Comparison of ENCODE assay signal across 20 cellular contexts in the genomic region with DNA sequence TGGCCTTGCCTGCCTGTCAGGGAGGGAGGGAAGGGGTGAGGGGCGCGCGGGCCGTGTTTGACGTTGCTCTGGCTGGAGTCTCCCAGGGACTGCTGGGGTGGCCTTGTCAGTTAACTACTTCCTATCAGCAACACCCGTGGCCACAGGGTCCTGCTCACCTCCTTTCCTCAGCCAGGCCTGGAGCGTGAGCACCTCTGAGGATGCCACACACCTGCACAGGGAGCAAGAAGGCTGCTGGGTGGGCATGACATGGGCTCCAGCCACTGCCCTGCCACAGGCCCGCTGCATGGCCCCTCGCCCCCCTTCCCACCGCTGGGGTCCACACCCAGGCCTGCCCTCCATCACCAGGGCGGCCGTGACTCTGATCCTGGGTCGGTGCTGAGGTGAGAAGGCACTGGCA.
DNase-seq lines count a peak whose midpoint lies in the region; ATAC-seq, FAIRE-seq and TF ChIP-seq lines count a peak whose summit lies in the region.
"Had no signal": no experiment of that assay in that cellular context is flagged by ENCODE, and none has a peak within 500 bp of the region (broad histone marks: within the 10 kb centered on the region; RNA-seq: fewer than 3 reads in every experiment).

No MANE protein-coding gene starts in this region.

- H3K27me3 Mint-ChIP-seq in central memory CD8-positive, alpha-beta T cell: no peaks in the 10 kb centered on the region
- H3K27me3 Mint-ChIP-seq: activated B cell treated with CpG ODN at 0.5 μM for 24 hours; activated T-helper 17 cell treated with anti-CD3 and anti-CD28 coated beads, Interleukin-2, amount 50 U/mL, for 72 hours had no signal

- peaks cover 20% of the 10 kb centered on the region for H3K9me3 ChIP-seq in left ventricle myocardium inferior (replicated peaks)
- no peaks in the 10 kb centered on the region for H3K9me3 ChIP-seq in IMR-90 (ENCODE audit: control insufficient read depth, insufficient read depth, low read length)
- no peaks in the 10 kb centered on the region for H3K9me3 ChIP-seq in smooth muscle cell (replicated peaks; ENCODE audit: low read depth)
- H3K9me3 ChIP-seq: breast epithelium, upper lobe of right lung had no signal

- H2AK9ac ChIP-seq in IMR-90 (replicated peaks; ENCODE audit: low read depth, low read length, poor library complexity): no peak overlapping the region

- intact Hi-C loops in Right ventricle myocardium inferior (cut with DNase I) (no loop called here), left ventricle myocardium inferior (cut with micrococcal nuclease) (no loop called here), IMR-90 (cut with micrococcal nuclease) (no loop called here)

- H3K9me1 ChIP-seq in IMR-90 (ENCODE audit: insufficient read depth, low read length): peaks cover 16% of the 10 kb centered on the region

- no peak overlapping the region for H3K23ac ChIP-seq in IMR-90 (ENCODE audit: low read depth, low read length)

- H3K4me1 Mint-ChIP-seq in central memory CD8-positive, alpha-beta T cell: peaks cover 41% of the 10 kb centered on the region
- H3K4me1 Mint-ChIP-seq: activated B cell treated with CpG ODN at 0.5 μM for 24 hours; activated T-helper 17 cell treated with anti-CD3 and anti-CD28 coated beads, Interleukin-2, amount 50 U/mL, for 72 hours had no signal

- H4K91ac ChIP-seq in IMR-90 (ENCODE audit: insufficient read depth, low read depth, low read length): peak overlapping the region; percentile 41; the same call in 1 of the 2 replicates

- no peak overlapping the region for H3K56ac ChIP-seq in IMR-90 (ENCODE audit: extremely low read depth, insufficient read depth, low read length)

- no peak for TF ChIP-seq CTCF in left ventricle myocardium inferior (IDR thresholded peaks at IDR 0.05; ENCODE audit: borderline replicate concordance)
- no peak for TF ChIP-seq CTCF in IMR-90 (conservative IDR thresholded peaks at IDR 0.05; ENCODE audit: low read depth, low read length)
- no peak for TF ChIP-seq CTCF in smooth muscle cell (IDR thresholded peaks at IDR 0.05; ENCODE audit: borderline replicate concordance, insufficient read depth, poor library complexity, severe bottlenecking)
- TF ChIP-seq CTCF in GM10248 (IDR thresholded peaks at IDR 0.05; ENCODE audit: control extremely low read depth, extremely low read depth, low read depth, missing control alignments): no peak

- H2BK15ac ChIP-seq in IMR-90 (ENCODE audit: low read depth, low read length): no peak overlapping the region; the same call in 2 of the 3 replicates

- H3K36me3 Mint-ChIP-seq in central memory CD8-positive, alpha-beta T cell (ENCODE audit: insufficient read depth): peaks cover 13% of the 10 kb centered on the region

- H2AK5ac ChIP-seq in IMR-90 (ENCODE audit: low read depth, low read length): peak overlapping the region; percentile 72; the same call in 1 of the 2 replicates

- no peak for FAIRE-seq in GM19239 (lab: Jason Lieb, UNC)
- FAIRE-seq: GM12892 had no signal

- H3K4me2 ChIP-seq in IMR-90 (ENCODE audit: low read depth, low read length): no peak overlapping the region
- H3K4me2 ChIP-seq in smooth muscle cell: peak overlapping the region; percentile 59

- in situ Hi-C loops in IMR-90 (cut with MboI; ENCODE audit: low sequenced_read_pairs): no loop called here

- H2BK5ac ChIP-seq in IMR-90 (ENCODE audit: low read depth, low read length, poor library complexity, severe bottlenecking): peak overlapping the region; percentile 62

- no peak overlapping the region for H4K5ac ChIP-seq in IMR-90 (ENCODE audit: low read depth, low read length)

- H2BK20ac ChIP-seq in IMR-90 (ENCODE audit: low read depth, low read length): peak overlapping the region; percentile 21

- peak overlapping the region; percentile 42 for H3K27ac Mint-ChIP-seq in central memory CD8-positive, alpha-beta T cell (ENCODE audit: low read depth)
- H3K27ac Mint-ChIP-seq: activated B cell treated with CpG ODN at 0.5 μM for 24 hours; activated T-helper 17 cell treated with anti-CD3 and anti-CD28 coated beads, Interleukin-2, amount 50 U/mL, for 72 hours had no signal

- no peak for ATAC-seq in Right ventricle myocardium inferior
- ATAC-seq in IMR-90 (ENCODE audit: low read depth): no peak
- no peak for ATAC-seq in central memory CD8-positive, alpha-beta T cell (replicated peaks; ENCODE audit: extremely low read depth, poor library complexity, severe bottlenecking)
- ATAC-seq: activated T-helper 17 cell treated with anti-CD3 and anti-CD28 coated beads, Interleukin-2, amount 50 U/mL, for 72 hours; CD8-positive, alpha-beta T cell; upper lobe of right lung had no signal

- no peaks in the 10 kb centered on the region for H3K79me2 ChIP-seq in smooth muscle cell (ENCODE audit: low read depth)

- H2AFZ ChIP-seq in IMR-90 (replicated peaks; ENCODE audit: low read length, poor library complexity): peak overlapping the region; percentile 39
- H2AFZ ChIP-seq in smooth muscle cell (ENCODE audit: low read depth): no peak overlapping the region

- peaks cover 11% of the 10 kb centered on the region for H4K20me1 ChIP-seq in IMR-90 (ENCODE audit: insufficient read depth, low read length)
- peaks cover 44% of the 10 kb centered on the region for H4K20me1 ChIP-seq in smooth muscle cell (ENCODE audit: low read depth)

- H3K9ac ChIP-seq in IMR-90 (ENCODE audit: low read depth, low read length) (no peak overlapping the region), smooth muscle cell (ENCODE audit: low read depth) (no peak overlapping the region)

- H3K27ac ChIP-seq in left ventricle myocardium inferior (replicated peaks) (no peak overlapping the region), IMR-90 (ENCODE audit: insufficient read depth, low read length) (no peak overlapping the region; the same call in 1 of the 2 replicates), smooth muscle cell (ENCODE audit: low read depth) (no peak overlapping the region)
- H3K27ac ChIP-seq: breast epithelium, upper lobe of right lung had no signal

- dilution Hi-C loops in IMR-90 (cut with HindIII; ENCODE audit: low sequenced_read_pairs, unreplicated experiment): no loop called here

- peaks cover 17% of the 10 kb centered on the region for H3K4me1 ChIP-seq in left ventricle myocardium inferior
- H3K4me1 ChIP-seq in IMR-90 (ENCODE audit: control insufficient read depth, insufficient read depth, low read length): peaks cover 17% of the 10 kb centered on the region
- no peaks in the 10 kb centered on the region for H3K4me1 ChIP-seq in smooth muscle cell (ENCODE audit: low read depth)
- H3K4me1 ChIP-seq: breast epithelium, upper lobe of right lung had no signal

- H3K27me3 ChIP-seq in left ventricle myocardium inferior (ENCODE audit: low read depth): no peaks in the 10 kb centered on the region
- no peaks in the 10 kb centered on the region for H3K27me3 ChIP-seq in IMR-90 (ENCODE audit: control insufficient read depth, insufficient read depth, low read length)
- no peaks in the 10 kb centered on the region for H3K27me3 ChIP-seq in smooth muscle cell (ENCODE audit: low read depth)
- H3K27me3 ChIP-seq: breast epithelium, upper lobe of right lung had no signal

- no peak overlapping the region for H3K18ac ChIP-seq in IMR-90 (ENCODE audit: low read depth, low read length)

- no peaks in the 10 kb centered on the region for H3F3A ChIP-seq in smooth muscle cell (ENCODE audit: low read depth)

- H3K36me3 ChIP-seq in left ventricle myocardium inferior (peaks cover 5% of the 10 kb centered on the region), IMR-90 (ENCODE audit: control insufficient read depth, insufficient read depth, low read length) (no peaks in the 10 kb centered on the region; the same call in 1 of the 2 replicates), smooth muscle cell (ENCODE audit: low read depth) (no peaks in the 10 kb centered on the region)
- H3K36me3 ChIP-seq: breast epithelium, upper lobe of right lung had no signal

- TF ChIP-seq POLR2A in IMR-90 (IDR thresholded peaks at IDR 0.05; ENCODE audit: low read depth, low read length): no peak

- 0 out of 2 replicates have a peak overlapping the region, but pooled peaks have one; percentile 14 for H3K14ac ChIP-seq in IMR-90 (replicated peaks; ENCODE audit: low read depth, low read length)

- no TSS peak for BruUV-seq in IMR-90 (replicated peaks; lab: Mats Ljungman, UMichigan)

- H3K4me3 ChIP-seq in left ventricle myocardium inferior: no peak overlapping the region
- no peak overlapping the region for H3K4me3 ChIP-seq in IMR-90 (ENCODE audit: insufficient read depth, low read depth, low read length)
- H3K4me3 ChIP-seq in smooth muscle cell: no peak overlapping the region
- H3K4me3 ChIP-seq: breast epithelium, lung, upper lobe of right lung had no signal

- no peak overlapping the region for H3K4me3 Mint-ChIP-seq in central memory CD8-positive, alpha-beta T cell
- H3K4me3 Mint-ChIP-seq: activated B cell treated with CpG ODN at 0.5 μM for 24 hours; activated T-helper 17 cell treated with anti-CD3 and anti-CD28 coated beads, Interleukin-2, amount 50 U/mL, for 72 hours; CD8-positive, alpha-beta T cell had no signal

- peak; percentile 53 for DNase-seq in Right ventricle myocardium inferior (ENCODE audit: missing footprints)
- DNase-seq in left ventricle myocardium inferior: no peak
- no peak for DNase-seq in IMR-90
- no peak for DNase-seq in central memory CD8-positive, alpha-beta T cell (ENCODE audit: low spot score in 2 of 2)
- DNase-seq in smooth muscle cell (lab: John Stamatoyannopoulos, UW; ENCODE audit: unreplicated experiment): no peak
- no peak for DNase-seq in GM19239 (ENCODE audit: insufficient read length, low spot score)
- DNase-seq in GM10248 (ENCODE audit: extremely low spot score): no peak
- DNase-seq in GM03348 (ENCODE audit: low spot score): no peak
- DNase-seq: activated B cell treated with CpG ODN at 0.5 μM for 24 hours, NCI-H1105 treated with DMSO at 0.1 percent for 48 hours, NCI-H2081 treated with DMSO at 0.1 percent for 48 hours, NCI-H446 treated with DMSO at 0.1 percent for 48 hours, retina, SHP77, upper lobe of right lung had no signal

- no peak overlapping the region for H4K8ac ChIP-seq in IMR-90 (ENCODE audit: low read depth in 2 of 2, low read length in 2 of 2)

- peaks cover 0 to 21% of the 10 kb centered on the region in 2 experiments; a peak in 3 of 4 replicates for H3K79me1 ChIP-seq in IMR-90 (ENCODE audit: low read depth in 1 of 2, low read length in 2 of 2)

- POLR2A ChIA-PET in IMR-90 (lab: Charles Lee; ENCODE audit: unreplicated experiment): interaction anchor here (0.6 to 0.7 kb wide), 3 partner anchors 11 to 157 kb away, joined by 3 to 10 read pairs (median 3); no protein-coding TSS in a partner anchor
- POLR2A ChIA-PET in GM10248 (lab: Yijun Ruan, JAX): interaction anchor here (0.6 to 0.7 kb wide), 2 partner anchors 42 to 477 kb away, joined by 4 to 8 read pairs; no protein-coding TSS in a partner anchor

- no peaks in the 10 kb centered on the region for H3K9me3 Mint-ChIP-seq in central memory CD8-positive, alpha-beta T cell

- CTCF ChIA-PET in IMR-90 (lab: Yijun Ruan, JAX): no interaction called here
- CTCF ChIA-PET in GM10248 (lab: Yijun Ruan, JAX): interaction anchor here (1.6 to 1.8 kb wide), 2 partner anchors 10 to 14 kb away, joined by 4 read pairs; no protein-coding TSS in a partner anchor

- TF ChIP-seq RAD21 in IMR-90 (IDR thresholded peaks at IDR 0.05; ENCODE audit: low read length): no peak

- peak overlapping the region; percentile 22; the same call in 1 of the 2 replicates for H3K4ac ChIP-seq in IMR-90 (ENCODE audit: low read depth, low read length)

- peak overlapping the region; percentile 49 for H2BK120ac ChIP-seq in IMR-90 (ENCODE audit: low read depth, low read length)

- 80% methylated on average over 1 of the region's 13 CpGs; no CpG with 5 or more reads in 1 of the 2 experiments for WGBS in IMR-90 (ENCODE audit: extremely low coverage in 2 of 2, insufficient read length in 1 of 2), 2 experiments
- 77% methylated on average over 12 of the region's 13 CpGs for WGBS in smooth muscle cell (ENCODE audit: low lambda C conversion rate)
